1 cellular context compared by ENCODE assay signal in the genomic region with DNA sequence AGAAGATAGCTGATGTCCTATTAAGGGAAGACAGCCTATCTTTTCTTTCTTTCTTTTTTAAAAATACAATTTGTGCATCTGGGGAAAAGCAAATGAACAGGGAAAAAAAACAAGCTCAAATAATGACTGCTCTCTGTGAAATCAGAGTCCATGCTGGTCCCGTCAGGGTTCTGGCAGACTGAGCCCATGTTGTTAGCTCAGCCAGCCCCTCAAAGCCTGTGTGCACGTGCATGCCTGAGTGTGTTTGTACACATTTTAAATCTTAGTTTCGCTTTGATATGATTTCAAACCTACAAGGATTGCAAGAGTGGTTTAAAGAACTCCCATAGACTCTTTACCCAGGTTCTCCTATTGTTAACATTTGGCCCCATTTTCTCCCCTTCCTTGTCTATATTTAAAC.
TF ChIP-seq lines count a peak whose summit lies in the region.

No MANE protein-coding gene starts in this region.

TF ChIP-seq in SK-N-SH, 30 proteins besides CTCF, POLR2A, EP300 and RAD21 (continued from another document):
- no peak for TF ChIP-seq GABPA (IDR thresholded peaks at IDR 0.05; ENCODE audit: low read depth)
- TF ChIP-seq TAF1 (IDR thresholded peaks at IDR 0.05; ENCODE audit: borderline replicate concordance, low read depth, low read length) = no peak
TF ChIP-seq in SK-N-SH: peak in this region for 0.
